10 cellular contexts compared by ENCODE assay signal in genomic region chr14:50658203-50658602, GRCh38. TPM values are rescaled to one million over a fixed set of nuclear protein-coding genes. Genes with fewer than 3 reads are reported as not detected.
DNase-seq lines count a peak whose midpoint lies in the region; ATAC-seq, FAIRE-seq and TF ChIP-seq lines count a peak whose summit lies in the region.
"Had no signal": no experiment of that assay in that cellular context is flagged by ENCODE, and none has a peak within 500 bp of the region (broad histone marks: within the 10 kb centered on the region; RNA-seq: fewer than 3 reads in every experiment).

No MANE protein-coding gene starts in this region.

- TF ChIP-seq CTCF in bronchial epithelial cell (IDR thresholded peaks at IDR 0.05; ENCODE audit: insufficient read depth, low read length, severe bottlenecking): no peak
- TF ChIP-seq CTCF in hepatocyte (IDR thresholded peaks at IDR 0.05; ENCODE audit: poor library complexity): no peak
- no peak for TF ChIP-seq CTCF in gastrocnemius medialis (IDR thresholded peaks at IDR 0.05 in 4 of 5, conservative IDR thresholded peaks at IDR 0.05 in 1 of 5)

- H3K27ac ChIP-seq in GM23248 (peak overlapping the region; percentile 73), hepatocyte (peak overlapping the region; percentile 34), gastrocnemius medialis (peak overlapping the region in 3 of 4 donors; percentile 10 to 42 (median 11))
- H3K27ac ChIP-seq: KMS-11 had no signal

- H3F3A ChIP-seq in GM23248 (ENCODE audit: insufficient read depth): peaks cover 28% of the 10 kb centered on the region

- H3K79me2 ChIP-seq in GM23248 (ENCODE audit: insufficient read depth) (peaks cover 95% of the 10 kb centered on the region), hepatocyte (peaks cover 44% of the 10 kb centered on the region)

- no peaks in the 10 kb centered on the region for H4K20me1 ChIP-seq in GM23248 (ENCODE audit: insufficient read depth)
- H4K20me1 ChIP-seq in hepatocyte (ENCODE audit: insufficient read depth, poor library complexity, severe bottlenecking): no peaks in the 10 kb centered on the region

- H3K4me2 ChIP-seq in GM23248 (ENCODE audit: unreplicated experiment) (peak overlapping the region; percentile 72), hepatocyte (peak overlapping the region; percentile 14)
- H3K4me2 ChIP-seq: KMS-11 had no signal

- CTCF ChIA-PET in activated CD4-positive, alpha-beta T cell treated with anti-CD3 and anti-CD28 coated beads for 36 hours (lab: Charles Lee): interaction anchor here (1.3 to 1.8 kb wide), 3 partner anchors 10 to 120 kb away, joined by 3 to 5 read pairs (median 3); no protein-coding TSS in a partner anchor

- H3K27me3 ChIP-seq in GM23248 (replicated peaks; ENCODE audit: insufficient read depth) (no peaks in the 10 kb centered on the region), bronchial epithelial cell (ENCODE audit: control insufficient read depth, insufficient read depth, low read length) (no peaks in the 10 kb centered on the region), hepatocyte (no peaks in the 10 kb centered on the region), gastrocnemius medialis (no peaks in the 10 kb centered on the region)

- in situ Hi-C loops in GM23248 (cut with MboI): no loop called here
- in situ Hi-C loops in gastrocnemius medialis (cut with MboI; ENCODE audit: low sequenced_read_pairs in 4 of 4): no loop called here

- FAIRE-seq in bronchial epithelial cell (lab: Jason Lieb, UNC): no peak

- H2AFZ ChIP-seq in GM23248 (peak overlapping the region; percentile 48), hepatocyte (no peak overlapping the region)

- H3K4me1 ChIP-seq in GM23248 (ENCODE audit: insufficient read depth) (peaks cover 30% of the 10 kb centered on the region), hepatocyte (ENCODE audit: insufficient read depth) (peaks cover 14% of the 10 kb centered on the region), gastrocnemius medialis (peaks cover 23 to 36% of the 10 kb centered on the region in 2 donors)

- WGBS in GM23248 (ENCODE audit: low coverage in 1 of 2, low lambda C conversion rate in 2 of 2, missing lambda C conversion rate in 2 of 2), 2 experiments: 2 to 3% methylated on average over 6 of the region's 6 CpGs
- WGBS in hepatocyte (ENCODE audit: low lambda C conversion rate, missing lambda C conversion rate): 36% methylated on average over 6 of the region's 6 CpGs

- H3K27ac Mint-ChIP-seq in activated CD4-positive, alpha-beta T cell treated with anti-CD3 and anti-CD28 coated beads for 36 hours: no peak overlapping the region

- DNase-seq in GM23248: peak; percentile 80
- peak; percentile 26 for DNase-seq in bronchial epithelial cell (ENCODE audit: low read depth)
- DNase-seq in hepatocyte (ENCODE audit: low spot score): no peak
- DNase-seq in gastrocnemius medialis: no peak
- no peak for DNase-seq in NCI-H82 treated with DMSO at 0.1 percent for 48 hours (lab: John Stamatoyannopoulos, UW; ENCODE audit: unreplicated experiment)
- no peak for DNase-seq in activated CD4-positive, alpha-beta T cell treated with anti-CD3 and anti-CD28 coated beads for 36 hours
- DNase-seq: central memory CD4-positive, alpha-beta T cell had no signal

- H3K9me2 ChIP-seq in GM23248 (ENCODE audit: insufficient read depth): no peaks in the 10 kb centered on the region
- no peaks in the 10 kb centered on the region for H3K9me2 ChIP-seq in hepatocyte (replicated peaks; ENCODE audit: insufficient read depth)

- H3K27me3 Mint-ChIP-seq in activated CD4-positive, alpha-beta T cell treated with anti-CD3 and anti-CD28 coated beads for 36 hours: no peaks in the 10 kb centered on the region

- peaks cover 10% of the 10 kb centered on the region for H3K36me3 Mint-ChIP-seq in activated CD4-positive, alpha-beta T cell treated with anti-CD3 and anti-CD28 coated beads for 36 hours (ENCODE audit: low read depth)

- H3K9ac ChIP-seq in GM23248: peak overlapping the region; percentile 57
- H3K9ac ChIP-seq: KMS-11 had no signal

- H3K9me3 Mint-ChIP-seq in activated CD4-positive, alpha-beta T cell treated with anti-CD3 and anti-CD28 coated beads for 36 hours (ENCODE audit: low read depth): no peaks in the 10 kb centered on the region

- H3K4me3 Mint-ChIP-seq in activated CD4-positive, alpha-beta T cell treated with anti-CD3 and anti-CD28 coated beads for 36 hours: no peak overlapping the region

- ATAC-seq in gastrocnemius medialis: no peak
- no peak for ATAC-seq in HG03135 (IDR thresholded peaks at IDR 0.05; ENCODE audit: unreplicated experiment)
- no peak for ATAC-seq in GM18502 (IDR thresholded peaks at IDR 0.05; ENCODE audit: poor library complexity, unreplicated experiment)
- no peak for ATAC-seq in activated CD4-positive, alpha-beta T cell treated with anti-CD3 and anti-CD28 coated beads for 36 hours

- POLR2A ChIA-PET in activated CD4-positive, alpha-beta T cell treated with anti-CD3 and anti-CD28 coated beads for 36 hours (lab: Charles Lee): no interaction called here

- H3K9me3 ChIP-seq in GM23248 (ENCODE audit: low read depth) (no peaks in the 10 kb centered on the region), hepatocyte (ENCODE audit: low read depth) (no peaks in the 10 kb centered on the region), gastrocnemius medialis (no peaks in the 10 kb centered on the region)

- intact Hi-C loops in gastrocnemius medialis (cut with DNase I; ENCODE audit: low total_unique reads): no loop called here
- intact Hi-C loops in activated CD4-positive, alpha-beta T cell treated with anti-CD3 and anti-CD28 coated beads for 36 hours (cut with DNase I, micrococcal nuclease): no loop called here

- H3K4me3 ChIP-seq in GM23248 (peak overlapping the region; percentile 57), bronchial epithelial cell (ENCODE audit: low read depth, low read length) (no peak overlapping the region), hepatocyte (no peak overlapping the region), gastrocnemius medialis (no peak overlapping the region)

- peaks cover 7% of the 10 kb centered on the region; the same call in 1 of the 2 replicates for H3K36me3 ChIP-seq in GM23248 (ENCODE audit: low read depth)
- no peaks in the 10 kb centered on the region for H3K36me3 ChIP-seq in bronchial epithelial cell (ENCODE audit: control insufficient read depth, insufficient read depth, low read length)
- H3K36me3 ChIP-seq in hepatocyte (replicated peaks; ENCODE audit: insufficient read depth, low read depth): no peaks in the 10 kb centered on the region
- peaks cover 0 to 5% of the 10 kb centered on the region in 2 donors for H3K36me3 ChIP-seq in gastrocnemius medialis

- no peak for TF ChIP-seq POLR2A in gastrocnemius medialis (IDR thresholded peaks at IDR 0.05)

- no peaks in the 10 kb centered on the region for H3K4me1 Mint-ChIP-seq in activated CD4-positive, alpha-beta T cell treated with anti-CD3 and anti-CD28 coated beads for 36 hours

RNA-seq across cellular contexts. Expression of gene SAV1, which starts 9.9 kb away (rescaled TPM):
- 15.3 and 30.2 TPM in 2 replicates for total RNA-seq in GM23248 (2014; rRNA removed; shearing (Covaris generic))
- polyA plus RNA-seq in GM23248 (2016; fragmentation: Nextera tagmentation; extraction: Ambion mirVana): 27.1 and 28.6 TPM in 2 replicates
- total RNA-seq in bronchial epithelial cell: 26.9 and 28.7 TPM in 2 replicates
- 17.4 and 18.5 TPM in 2 replicates for total RNA-seq in hepatocyte
- polyA plus RNA-seq in hepatocyte: 17.1 and 19.0 TPM in 2 replicates
- 10 to 100 TPM; 18.3 to 68.7 (median 36.8) TPM for total RNA-seq in gastrocnemius medialis
- total RNA-seq in activated CD4-positive, alpha-beta T cell treated with anti-CD3 and anti-CD28 coated beads for 36 hours: 10 to 100 TPM; 13.6 TPM

Comparison
In these comparisons a context has a peak if more than half of its experiments do, and no peak if none do; other contexts are left out.
1. DNase-seq: peak in GM23248 (single experiment) and bronchial epithelial cell (single experiment); none in hepatocyte (single experiment), gastrocnemius medialis (0 of 2), NCI-H82 treated with DMSO at 0.1 percent for 48 hours (single experiment) and activated CD4-positive, alpha-beta T cell treated with anti-CD3 and anti-CD28 coated beads for 36 hours (single experiment).
2. H3K27ac ChIP-seq: peak in every context shown above with its lines; median percentile 73 in GM23248; 34 in hepatocyte; 11 in gastrocnemius medialis.